9 cellular contexts compared by ENCODE assay signal in the genomic region with DNA sequence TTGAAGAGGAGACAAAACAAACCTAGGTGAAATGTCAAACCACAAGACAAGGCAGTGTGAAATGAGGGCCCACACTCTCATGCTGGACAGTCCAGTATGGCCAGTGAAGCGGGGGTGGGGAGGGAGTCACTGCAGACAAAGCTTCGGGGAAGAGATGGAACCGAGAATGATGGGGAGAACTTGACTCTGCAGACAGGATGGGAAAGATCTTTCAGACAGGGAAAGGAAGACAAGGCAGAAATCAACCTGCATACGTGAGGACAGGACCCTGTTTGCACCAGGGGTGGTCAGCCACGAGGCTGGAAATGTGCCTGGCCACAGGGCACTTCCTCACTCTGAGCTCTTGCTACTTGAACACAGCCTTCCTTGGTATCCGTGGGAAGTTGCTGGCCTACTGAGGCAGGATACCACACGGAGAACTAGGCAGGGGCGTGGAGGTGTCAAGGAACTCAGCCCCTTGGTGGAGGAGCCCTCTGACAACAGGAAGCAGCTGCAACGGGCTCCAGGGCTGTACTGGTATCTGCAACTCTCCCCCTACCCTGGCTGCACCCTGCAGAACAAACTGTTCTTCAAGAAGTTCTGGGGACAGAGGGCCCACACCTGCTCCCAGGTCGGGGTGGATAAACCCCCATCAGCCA. TPM values are rescaled to one million over a fixed set of nuclear protein-coding genes. Genes with fewer than 3 reads are reported as not detected.
A peak's percentile ranks its signal among the peaks of the same experiment; 100 is the strongest.
DNase-seq lines count a peak whose midpoint lies in the region; ATAC-seq and TF ChIP-seq lines count a peak whose summit lies in the region.
"Had no signal": no experiment of that assay in that cellular context is flagged by ENCODE, and none has a peak within 500 bp of the region (broad histone marks: within the 10 kb centered on the region; RNA-seq: fewer than 3 reads in every experiment).

No MANE protein-coding gene starts in this region.

- peak overlapping the region; percentile 42 for H3K4me3 Mint-ChIP-seq in activated B cell treated with CpG ODN at 0.5 μM for 24 hours

- H3K9me3 ChIP-seq in upper lobe of right lung: no peaks in the 10 kb centered on the region
- H3K9me3 ChIP-seq: Caco-2 had no signal

- intact Hi-C loops in Right ventricle myocardium inferior (cut with DNase I) (loop anchor here (5.0 kb wide), 1 partner anchor 114 kb away; a partner anchor contains a TSS), left cardiac atrium (cut with DNase I) (loop anchor here (5.0 kb wide), 2 partner anchors 59 to 224 kb away; a partner anchor contains a TSS), activated B cell treated with CpG ODN at 0.5 μM for 24 hours (cut with micrococcal nuclease) (loop anchor here (10.0 kb wide), 1 partner anchor 377 kb away; no protein-coding TSS in a partner anchor), upper lobe of right lung (cut with DNase I) (loop anchor here (5.0 to 10.0 kb wide), 2 partner anchors 67 to 224 kb away; no protein-coding TSS in a partner anchor)

- H3K4me1 ChIP-seq in upper lobe of right lung: peaks cover 44% of the 10 kb centered on the region

- POLR2A ChIA-PET in activated B cell treated with CpG ODN at 0.5 μM for 24 hours (lab: Charles Lee): interaction anchor here (0.6 to 13.9 kb wide), 22 partner anchors 7 to 1177 kb away, joined by 3 to 1329 read pairs (median 9); a partner anchor contains a TSS

- H3K4me3 ChIP-seq in upper lobe of right lung: no peak overlapping the region

- peak overlapping the region; percentile 93 for H3K27ac Mint-ChIP-seq in activated B cell treated with CpG ODN at 0.5 μM for 24 hours

- H3K27ac ChIP-seq in layer of hippocampus (ENCODE audit: low read depth, low read length): peak overlapping the region; percentile 58
- H3K27ac ChIP-seq in upper lobe of right lung: peak overlapping the region; percentile 74

- DNase-seq in Right ventricle myocardium inferior (ENCODE audit: missing footprints) (no peak), left cardiac atrium (no peak), activated B cell treated with CpG ODN at 0.5 μM for 24 hours (no peak), upper lobe of right lung (no peak), AML-193 (lab: John Stamatoyannopoulos, UW) (no peak)
- DNase-seq: Caco-2 had no signal

- H3K9me3 Mint-ChIP-seq in activated B cell treated with CpG ODN at 0.5 μM for 24 hours: no peaks in the 10 kb centered on the region

- peak; percentile 3 for ATAC-seq in Right ventricle myocardium inferior
- ATAC-seq in left cardiac atrium: no peak
- ATAC-seq in activated B cell treated with CpG ODN at 0.5 μM for 24 hours (ENCODE audit: low read depth): peak; percentile 23
- ATAC-seq in upper lobe of right lung: peak; percentile 3
- no peak for ATAC-seq in activated CD4-positive, CD25-positive, alpha-beta regulatory T cell treated with anti-CD3 and anti-CD28 coated beads, Interleukin-2, amount 50 U/mL, for 24 hours
- no peak for ATAC-seq in HG02973 (IDR thresholded peaks at IDR 0.05; ENCODE audit: unreplicated experiment)

- H3K27me3 Mint-ChIP-seq in activated B cell treated with CpG ODN at 0.5 μM for 24 hours: no peaks in the 10 kb centered on the region

- peaks cover 79% of the 10 kb centered on the region for H3K4me1 Mint-ChIP-seq in activated B cell treated with CpG ODN at 0.5 μM for 24 hours

- H3K27me3 ChIP-seq in layer of hippocampus (ENCODE audit: control insufficient read depth, insufficient read depth, low read length) (no peaks in the 10 kb centered on the region), upper lobe of right lung (no peaks in the 10 kb centered on the region)

- TF ChIP-seq CTCF in activated B cell treated with CpG ODN at 0.5 μM for 24 hours (IDR thresholded peaks at IDR 0.05) (no peak), upper lobe of right lung (IDR thresholded peaks at IDR 0.05) (no peak)

- no peaks in the 10 kb centered on the region for H3K36me3 Mint-ChIP-seq in activated B cell treated with CpG ODN at 0.5 μM for 24 hours (ENCODE audit: low read depth)

- H3K36me3 ChIP-seq in upper lobe of right lung: no peaks in the 10 kb centered on the region

- CTCF ChIA-PET in activated B cell treated with CpG ODN at 0.5 μM for 24 hours (lab: Charles Lee): interaction anchor here (0.7 to 11.2 kb wide), 13 partner anchors 12 to 261 kb away, joined by 3 to 519 read pairs (median 4); a partner anchor contains a TSS

RNA-seq across cellular contexts. Expression of a gene that starts 9.3 kb away (rescaled TPM):
- total RNA-seq in Right ventricle myocardium inferior (232 TPM), left cardiac atrium (100 to 1,000 TPM; 174 to 197 TPM), activated B cell treated with CpG ODN at 0.5 μM for 24 hours (183 and 217 TPM in 2 replicates), upper lobe of right lung (132 TPM)

Comparison
In these comparisons a context has a peak if more than half of its experiments do, and no peak if none do; other contexts are left out.
1. ATAC-seq: peak in Right ventricle myocardium inferior (single experiment), activated B cell treated with CpG ODN at 0.5 μM for 24 hours (single experiment) and upper lobe of right lung (single experiment); none in left cardiac atrium (0 of 2), activated CD4-positive, CD25-positive, alpha-beta regulatory T cell treated with anti-CD3 and anti-CD28 coated beads, Interleukin-2, amount 50 U/mL, for 24 hours (0 of 2) and HG02973 (single experiment).